Comparison of ENCODE assay signal across 10 cellular contexts in genomic region chr9:69149321-69149807, GRCh38. TPM values are rescaled to one million over a fixed set of nuclear protein-coding genes. Genes with fewer than 3 reads are reported as not detected.
DNase-seq lines count a peak whose midpoint lies in the region; ATAC-seq and TF ChIP-seq lines count a peak whose summit lies in the region.
"Had no signal": no experiment of that assay in that cellular context is flagged by ENCODE, and none has a peak within 500 bp of the region (broad histone marks: within the 10 kb centered on the region; RNA-seq: fewer than 3 reads in every experiment).

No MANE protein-coding gene starts in this region.

- ATAC-seq in left colon: peak; percentile 45
- peak; percentile 57 for ATAC-seq in upper lobe of right lung
- ATAC-seq in GM21381 (IDR thresholded peaks at IDR 0.05; ENCODE audit: unreplicated experiment): no peak

- peaks cover 1% of the 10 kb centered on the region for H3K36me3 ChIP-seq in mammary epithelial cell (ENCODE audit: insufficient read depth, low read length)
- no peaks in the 10 kb centered on the region for H3K36me3 ChIP-seq in upper lobe of right lung

- dilution Hi-C loops in mammary epithelial cell (cut with HindIII; ENCODE audit: low sequenced_read_pairs): no loop called here

- peaks cover 10% of the 10 kb centered on the region for H3K36me3 Mint-ChIP-seq in MCF 10A (ENCODE audit: insufficient read depth, unreplicated experiment)

- H3K9ac ChIP-seq in mammary epithelial cell (ENCODE audit: insufficient read depth, low read length): no peak overlapping the region
- H3K9ac ChIP-seq: BLaER1 treated with 17β-estradiol and CSF1 and Interleukin-3, amounts not matched to agents 10 nM and 100 nM had no signal

- intact Hi-C loops in mammary epithelial cell (cut with micrococcal nuclease) (loop anchor here (1.0 kb wide), 2 partner anchors 44 to 95 kb away; no protein-coding TSS in a partner anchor), MCF 10A (cut with micrococcal nuclease) (no loop called here), left colon (cut with DNase I, micrococcal nuclease) (no loop called here), upper lobe of right lung (cut with DNase I) (no loop called here)

- no peaks in the 10 kb centered on the region for H3K9me3 Mint-ChIP-seq in MCF 10A (ENCODE audit: unreplicated experiment)
- H3K9me3 Mint-ChIP-seq: activated CD4-positive, alpha-beta memory T cell treated with anti-CD3 and anti-CD28 coated beads, Interleukin-2, amount 10 ng/mL, durations not matched to agents 7 days and 5 days had no signal

- H3K9me3 ChIP-seq in mammary epithelial cell (replicated peaks; ENCODE audit: insufficient read depth, low read length) (no peaks in the 10 kb centered on the region), upper lobe of right lung (no peaks in the 10 kb centered on the region)

- TF ChIP-seq CTCF in mammary epithelial cell (conservative IDR thresholded peaks at IDR 0.05 in 1 of 2, IDR thresholded peaks at IDR 0.05 in 1 of 2; ENCODE audit: extremely low read depth in 1 of 2, insufficient read depth in 1 of 2, low read depth in 1 of 2, low read length in 2 of 2) (peak; percentile 11 to 50), MCF 10A (IDR thresholded peaks at IDR 0.05; ENCODE audit: unreplicated experiment) (no peak), upper lobe of right lung (IDR thresholded peaks at IDR 0.05) (peak; percentile 37), GM13976 (IDR thresholded peaks at IDR 0.05; ENCODE audit: borderline replicate concordance, control extremely low read depth, extremely low read depth, insufficient read depth, missing control alignments) (no peak)

- H3K4me3 Mint-ChIP-seq in MCF 10A (ENCODE audit: unreplicated experiment): no peak overlapping the region
- H3K4me3 Mint-ChIP-seq: activated CD4-positive, alpha-beta memory T cell treated with anti-CD3 and anti-CD28 coated beads, Interleukin-2, amount 10 ng/mL, durations not matched to agents 7 days and 5 days had no signal

- peak overlapping the region; percentile 81 for H2AFZ ChIP-seq in mammary epithelial cell (ENCODE audit: low read depth, low read length)

- DNase-seq in mammary epithelial cell (peak; percentile 42), MCF 10A (ENCODE audit: unreplicated experiment) (no peak), cerebellar cortex (ENCODE audit: low spot score) (peak; percentile 54), left colon (no peak), upper lobe of right lung (no peak), GM13976 (ENCODE audit: low spot score) (no peak), activated gamma-delta T cell treated with Interleukin-2 at 50 U/mL for 16 hours (no peak)
- DNase-seq: activated CD4-positive, alpha-beta memory T cell treated with anti-CD3 and anti-CD28 coated beads, Interleukin-2, amount 10 ng/mL, durations not matched to agents 7 days and 5 days had no signal

- H3K4me3 ChIP-seq in mammary epithelial cell (replicated peaks in 1 of 3; ENCODE audit: insufficient read depth in 1 of 3, low read depth in 2 of 3, low read length in 3 of 3): peak overlapping the region in 1 of 3 experiments; percentile 4
- H3K4me3 ChIP-seq in upper lobe of right lung: no peak overlapping the region
- H3K4me3 ChIP-seq: BLaER1 treated with 17β-estradiol and CSF1 and Interleukin-3, amounts not matched to agents 10 nM and 100 nM had no signal

- WGBS in mammary epithelial cell (ENCODE audit: low coverage, missing lambda C conversion rate): 6% methylated on average over 7 of the region's 7 CpGs

- in situ Hi-C loops in mammary epithelial cell (cut with MboI; ENCODE audit: low sequenced_read_pairs in 2 of 2): no loop called here
- in situ Hi-C loops in GM13976 (cut with MboI; ENCODE audit: low sequenced_read_pairs, unreplicated experiment): no loop called here

- POLR2A ChIA-PET in MCF 10A (lab: Yijun Ruan, JAX): interaction anchor here (0.6 to 1.5 kb wide), 5 partner anchors 18 to 52 kb away, joined by 3 to 5 read pairs (median 4); no protein-coding TSS in a partner anchor

- no peaks in the 10 kb centered on the region for H3K27me3 Mint-ChIP-seq in MCF 10A (ENCODE audit: insufficient read depth, unreplicated experiment)

- CTCF ChIA-PET in mammary epithelial cell (lab: Charles Lee; ENCODE audit: low non-redundant PET) (interaction anchor here (0.8 to 1.2 kb wide), 2 partner anchors 28 to 44 kb away, joined by 4 to 6 read pairs; no protein-coding TSS in a partner anchor), MCF 10A (lab: Yijun Ruan, JAX) (interaction anchor here (0.6 to 1.3 kb wide), 4 partner anchors 8 to 566 kb away, joined by 3 to 6 read pairs (median 5); no protein-coding TSS in a partner anchor)

- no TSS peak for BruUV-seq in mammary epithelial cell (replicated peaks; lab: Mats Ljungman, UMichigan)
- no TSS peak for BruUV-seq in MCF 10A (replicated peaks; lab: Mats Ljungman, UMichigan)

- no peaks in the 10 kb centered on the region for H3K4me1 Mint-ChIP-seq in MCF 10A (ENCODE audit: insufficient read depth, unreplicated experiment)
- H3K4me1 Mint-ChIP-seq: activated CD4-positive, alpha-beta memory T cell treated with anti-CD3 and anti-CD28 coated beads, Interleukin-2, amount 10 ng/mL, durations not matched to agents 7 days and 5 days had no signal

- H3K79me2 ChIP-seq in mammary epithelial cell (ENCODE audit: insufficient read depth, low read length): peaks cover 31% of the 10 kb centered on the region

- H3K27ac ChIP-seq in mammary epithelial cell (ENCODE audit: insufficient read depth, low read depth, low read length) (peak overlapping the region; percentile 38), upper lobe of right lung (no peak overlapping the region)
- H3K27ac ChIP-seq: BLaER1 treated with 17β-estradiol and CSF1 and Interleukin-3, amounts not matched to agents 10 nM and 100 nM had no signal

- H3K27me3 ChIP-seq in mammary epithelial cell (ENCODE audit: insufficient read depth, low read length): no peaks in the 10 kb centered on the region
- H3K27me3 ChIP-seq in upper lobe of right lung: no peaks in the 10 kb centered on the region
- H3K27me3 ChIP-seq: BLaER1 treated with 17β-estradiol and CSF1 and Interleukin-3, amounts not matched to agents 10 nM and 100 nM had no signal

- H4K20me1 ChIP-seq in mammary epithelial cell (ENCODE audit: insufficient read depth, low read length): no peaks in the 10 kb centered on the region
- H4K20me1 ChIP-seq: BLaER1 treated with 17β-estradiol and CSF1 and Interleukin-3, amounts not matched to agents 10 nM and 100 nM had no signal

- peaks cover 8% of the 10 kb centered on the region for H3K4me1 ChIP-seq in mammary epithelial cell (ENCODE audit: insufficient read depth, low read length)
- H3K4me1 ChIP-seq in upper lobe of right lung: peaks cover 5% of the 10 kb centered on the region

- no peak overlapping the region for H3K27ac Mint-ChIP-seq in MCF 10A (ENCODE audit: low read depth, unreplicated experiment)
- H3K27ac Mint-ChIP-seq: activated CD4-positive, alpha-beta memory T cell treated with anti-CD3 and anti-CD28 coated beads, Interleukin-2, amount 10 ng/mL, durations not matched to agents 7 days and 5 days had no signal

- H3K4me2 ChIP-seq in mammary epithelial cell (ENCODE audit: insufficient read depth, low read depth, low read length): peak overlapping the region; percentile 71
- H3K4me2 ChIP-seq: BLaER1 treated with 17β-estradiol and CSF1 and Interleukin-3, amounts not matched to agents 10 nM and 100 nM had no signal

RNA-seq across cellular contexts. Expression of gene TJP2, which starts 24.7 kb away (rescaled TPM):
- total RNA-seq in mammary epithelial cell (100 to 1,000 TPM in 1 of 2 donors, 10 to 100 TPM in 1; 27.7 to 109 TPM), MCF 10A (2022) (47.2 and 52.2 TPM in 2 replicates), left colon (100 to 1,000 TPM; 129 to 131 TPM), upper lobe of right lung (131 TPM)
- 48.8 TPM for polyA plus RNA-seq in mammary epithelial cell
- polyA minus RNA-seq in mammary epithelial cell: 103 TPM

Comparison
In these comparisons a context has a peak if more than half of its experiments do, and no peak if none do; other contexts are left out.
1. DNase-seq: peak in mammary epithelial cell (single experiment) and cerebellar cortex (single experiment); none in MCF 10A (single experiment), left colon (0 of 2), upper lobe of right lung (single experiment), GM13976 (single experiment) and activated gamma-delta T cell treated with Interleukin-2 at 50 U/mL for 16 hours (single experiment).
2. CTCF ChIP-seq: peak in mammary epithelial cell (2 of 2) and upper lobe of right lung (single experiment); none in MCF 10A (single experiment) and GM13976 (single experiment).